In genomic region chr14:51488569-51489220, GRCh38 we compare ENCODE assay signal across 1 cellular context.
TF ChIP-seq lines count a peak whose summit lies in the region.

No MANE protein-coding gene starts in this region.

TF ChIP-seq in IMR-90, 13 proteins besides CTCF, POLR2A, EP300 and RAD21:
- no peak for TF ChIP-seq ELK1 (IDR thresholded peaks at IDR 0.05; ENCODE audit: borderline replicate concordance, low read depth, low read length)
- TF ChIP-seq MAFK (IDR thresholded peaks at IDR 0.05; ENCODE audit: low read depth, low read length), result no peak
- TF ChIP-seq FOS (IDR thresholded peaks at IDR 0.05; ENCODE audit: low read depth, low read length), result no peak
- no peak for TF ChIP-seq MXI1 (IDR thresholded peaks at IDR 0.05; ENCODE audit: borderline replicate concordance, low read depth, low read length)
- no peak for TF ChIP-seq BHLHE40 (IDR thresholded peaks at IDR 0.05; ENCODE audit: low read depth, low read length)
- no peak for TF ChIP-seq RFX5 (IDR thresholded peaks at IDR 0.05; ENCODE audit: low read depth, low read length)
- TF ChIP-seq MAZ (IDR thresholded peaks at IDR 0.05; ENCODE audit: borderline replicate concordance, low read depth, low read length), result no peak
- TF ChIP-seq CHD1 (IDR thresholded peaks at IDR 0.05; ENCODE audit: low read depth, low read length), result no peak
- no peak for TF ChIP-seq NFE2L2 (IDR thresholded peaks at IDR 0.05; ENCODE audit: low read depth, low read length)
- TF ChIP-seq CEBPB (IDR thresholded peaks at IDR 0.05; ENCODE audit: low read depth, low read length), result no peak
- TF ChIP-seq RCOR1 (IDR thresholded peaks at IDR 0.05; ENCODE audit: insufficient replicate concordance, low read length), result no peak
- no peak for TF ChIP-seq SMC3 (IDR thresholded peaks at IDR 0.05; ENCODE audit: low read depth, low read length)
- no peak for TF ChIP-seq USF2 (IDR thresholded peaks at IDR 0.05; ENCODE audit: low read depth, low read length)
